Comparison of ENCODE assay signal across 33 cellular contexts in genomic region chr21:40662889-40663288, GRCh38.
"Had no signal": no experiment of that assay in that cellular context is flagged by ENCODE, and none has a peak within 500 bp of the region (broad histone marks: within the 10 kb centered on the region; RNA-seq: fewer than 3 reads in every experiment).

No MANE protein-coding gene starts in this region.

- H3K27ac Mint-ChIP-seq: effector memory CD8-positive, alpha-beta T cell; mesothelial cell of epicardium; naive B cell; nephron progenitor cell; type B pancreatic cell had no signal

- ATAC-seq: effector memory CD8-positive, alpha-beta T cell; heart right ventricle; left cardiac atrium; left lung; mucosa of descending colon; sciatic nerve had no signal

- H3K27me3 Mint-ChIP-seq: effector memory CD8-positive, alpha-beta T cell; naive B cell; type B pancreatic cell had no signal

- H3K4me1 Mint-ChIP-seq: naive B cell had no signal

- H3K36me3 ChIP-seq: esophagus squamous epithelium, heart right ventricle, left lung, ovary, tibial artery had no signal

- H3K4me3 Mint-ChIP-seq: effector memory CD8-positive, alpha-beta T cell; mesothelial cell of epicardium; nephron progenitor cell; type B pancreatic cell had no signal

- H3K9me3 Mint-ChIP-seq: mesothelial cell of epicardium, nephron progenitor cell, type B pancreatic cell had no signal

- H3K4me3 ChIP-seq: esophagus squamous epithelium, heart right ventricle, left lung, mucosa of descending colon, ovary, smooth muscle cell, testis, tibial artery had no signal

- H3K36me3 Mint-ChIP-seq: mesothelial cell of epicardium, naive B cell, type B pancreatic cell had no signal

- DNase-seq: cortex of kidney; effector memory CD8-positive, alpha-beta T cell; erythroblast; esophagus squamous epithelium; foreskin melanocyte; glutamatergic neuron; heart right ventricle; hippocampal formation; left cardiac atrium; left lung; mesenchymal stem cell; mucosa of descending colon; naive B cell; nephron progenitor cell; occipital lobe; ovary; posterior cingulate gyrus; retina; stimulated activated CD4-positive, alpha-beta T cell treated with anti-CD3 and anti-CD28 coated beads, Interleukin-12 subunit alpha, Interleukin-12 subunit beta, amount 100 ng/mL, for 4 hours; stimulated activated CD4-positive, alpha-beta T cell treated with anti-CD3 and anti-CD28 coated beads, Interleukin-1b, Interleukin-23, amount 100 ng/mL, for 48 hours; stimulated activated CD4-positive, alpha-beta T cell treated with anti-CD3 and anti-CD28 coated beads, Interleukin-4, amount 100 ng/mL, for 1 hour; stimulated activated CD8-positive, alpha-beta memory T cell treated with anti-CD3 and anti-CD28 coated beads, Interleukin-4, amount 100 ng/mL, for 48 hours; stimulated activated naive CD4-positive, alpha-beta T cell; substantia nigra; testis; tibial artery had no signal

- FAIRE-seq: endometrium, islet of Langerhans, urothelium cell line had no signal

- H3K9me3 ChIP-seq: esophagus squamous epithelium, heart right ventricle, left lung, mucosa of descending colon, ovary, testis, tibial artery had no signal

- H3K4me2 ChIP-seq: smooth muscle cell had no signal

- H3K27ac ChIP-seq: esophagus squamous epithelium, heart right ventricle, left lung, ovary, testis, tibial artery had no signal

- H3K4me1 ChIP-seq: esophagus squamous epithelium, heart right ventricle, left lung, testis, tibial artery had no signal

- H3K27me3 ChIP-seq: esophagus squamous epithelium, left lung, ovary, testis, tibial artery had no signal
